25 cellular contexts compared by ENCODE assay signal in the genomic region with DNA sequence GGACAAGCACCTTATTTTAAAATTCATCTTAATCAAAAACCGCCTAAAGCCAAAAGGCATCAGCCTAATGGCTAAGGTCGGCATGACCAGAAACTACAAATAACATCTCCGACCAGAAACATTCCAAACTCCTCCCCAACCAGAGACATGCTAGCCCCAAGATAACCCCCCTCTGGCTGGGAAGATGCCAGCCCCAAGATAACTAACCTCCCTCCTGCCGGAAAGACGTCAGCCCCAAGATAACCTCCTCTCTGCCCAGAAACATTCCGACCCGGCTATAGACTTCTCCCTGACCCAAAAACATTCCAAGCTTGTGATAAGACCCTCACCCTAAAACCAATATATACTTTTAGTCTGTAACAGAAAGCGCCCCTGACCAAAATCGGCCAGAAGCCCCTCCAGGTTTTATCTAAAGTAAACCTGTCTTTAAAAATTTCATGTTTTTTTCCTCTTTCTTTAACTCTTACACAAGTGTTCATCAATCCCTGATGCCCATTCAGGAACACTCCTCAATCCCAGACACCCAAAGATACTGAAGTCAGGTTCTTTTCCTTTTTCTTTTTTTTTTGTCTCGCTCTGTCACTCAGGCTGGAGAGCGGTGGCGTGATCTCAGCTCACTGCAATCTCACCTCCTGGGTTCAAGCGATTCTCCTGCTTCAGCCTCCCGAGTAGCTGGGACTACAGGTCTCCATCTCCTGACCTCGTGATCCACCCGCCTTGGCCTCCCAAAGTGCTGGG. TPM values are rescaled to one million over a fixed set of nuclear protein-coding genes. Genes with fewer than 3 reads are reported as not detected.
DNase-seq lines count a peak whose midpoint lies in the region; ATAC-seq and TF ChIP-seq lines count a peak whose summit lies in the region.
"Had no signal": no experiment of that assay in that cellular context is flagged by ENCODE, and none has a peak within 500 bp of the region (broad histone marks: within the 10 kb centered on the region; RNA-seq: fewer than 3 reads in every experiment).

No MANE protein-coding gene starts in this region.

- H2BK5ac ChIP-seq in mesendoderm (ENCODE audit: low read length), result no peak overlapping the region

- H3K4me2 ChIP-seq in mesendoderm (ENCODE audit: low read length), result no peak overlapping the region

- H3K27me3 ChIP-seq in mesendoderm (ENCODE audit: insufficient read depth, low read length, poor library complexity) (no peaks in the 10 kb centered on the region), colonic mucosa (no peaks in the 10 kb centered on the region)

- no peak overlapping the region for H2BK120ac ChIP-seq in mesendoderm (ENCODE audit: low read depth, low read length)

- H3K79me2 ChIP-seq in mesendoderm (ENCODE audit: control insufficient read depth, insufficient read depth, low read length), result no peaks in the 10 kb centered on the region

- H3K36me3 Mint-ChIP-seq in chondrocyte (ENCODE audit: low read depth), result no peaks in the 10 kb centered on the region
- H3K36me3 Mint-ChIP-seq: CD4-positive, CD25-positive, alpha-beta regulatory T cell had no signal

- DNase-seq in Daoy (ENCODE audit: low read depth) (peak; percentile 7), OCI-M1 (lab: John Stamatoyannopoulos, UW) (peak; percentile 17), chondrocyte (ENCODE audit: low spot score) (peak; percentile 27), mesendoderm (peak; percentile 89), colonic mucosa (no peak)
- DNase-seq in activated CD4-positive, alpha-beta T cell treated with anti-CD3 and anti-CD28 coated beads, Interleukin-2, amount 50 U/mL, for 4 hours, result no peak
- DNase-seq: BE2C; CD4-positive, CD25-positive, alpha-beta regulatory T cell; DMS79; GOT3; HCEC 1CT; KG1; NCI-H1092; NCI-H1436; NCI-H1930; NCI-H2227 treated with DMSO at 0.1 percent for 48 hours; NCI-H510A treated with DMSO at 0.1 percent for 48 hours; NCI-H748 treated with DMSO at 0.1 percent for 48 hours; SIG-M5 had no signal

- H3K4me1 Mint-ChIP-seq in chondrocyte (ENCODE audit: low read depth), result peaks cover 5% of the 10 kb centered on the region

- H3K9me3 Mint-ChIP-seq in chondrocyte (ENCODE audit: low read depth), result no peaks in the 10 kb centered on the region

- H2AK5ac ChIP-seq in mesendoderm (ENCODE audit: low read length), result no peak overlapping the region

- no peak overlapping the region for H3K4me3 ChIP-seq in mesendoderm (ENCODE audit: low read length)
- H3K4me3 ChIP-seq in colonic mucosa, result no peak overlapping the region
- H3K4me3 ChIP-seq: GM12878 had no signal

- peaks cover 36% of the 10 kb centered on the region for H3K27me3 Mint-ChIP-seq in chondrocyte (ENCODE audit: low read depth)

- no peak overlapping the region for H3K56ac ChIP-seq in mesendoderm (ENCODE audit: low read length)

- no peaks in the 10 kb centered on the region for H3K9me3 ChIP-seq in colonic mucosa
- H3K9me3 ChIP-seq: BE2C had no signal

- no peak overlapping the region for H3K27ac ChIP-seq in mesendoderm (ENCODE audit: low read depth, low read length)
- no peak overlapping the region for H3K27ac ChIP-seq in colonic mucosa
- H3K27ac ChIP-seq: RWPE1 had no signal

- TF ChIP-seq CTCF in chondrocyte (IDR thresholded peaks at IDR 0.05) (no peak), colonic mucosa (IDR thresholded peaks at IDR 0.05) (no peak)

- H3K79me1 ChIP-seq in mesendoderm (ENCODE audit: low read length), result no peaks in the 10 kb centered on the region

- H3K9ac ChIP-seq in mesendoderm (ENCODE audit: low read length) (no peak overlapping the region), colonic mucosa (ENCODE audit: low read depth in 2 of 2, low read length in 2 of 2) (no peak overlapping the region)

- intact Hi-C loops in colonic mucosa (cut with DNase I), result no loop called here

- no peak overlapping the region for H3K4ac ChIP-seq in mesendoderm (ENCODE audit: low read depth, low read length)

- no peak overlapping the region for H4K8ac ChIP-seq in mesendoderm (ENCODE audit: low read depth, low read length)

- H3K23ac ChIP-seq in mesendoderm (ENCODE audit: low read length), result no peak overlapping the region

- no CpG with 5 or more reads among the region's 16 CpGs for WGBS in mesendoderm (ENCODE audit: extremely low coverage, insufficient coverage, low lambda C conversion rate)

- H3K36me3 ChIP-seq in mesendoderm (ENCODE audit: control insufficient read depth, insufficient read depth, low read length) (no peaks in the 10 kb centered on the region), colonic mucosa (no peaks in the 10 kb centered on the region)
- H3K36me3 ChIP-seq: BE2C had no signal

- H3K4me3 Mint-ChIP-seq in chondrocyte (ENCODE audit: unreplicated experiment), result no peak overlapping the region

- H3K4me1 ChIP-seq in mesendoderm (ENCODE audit: control insufficient read depth, low read depth, low read length) (peaks cover 3% of the 10 kb centered on the region), colonic mucosa (no peaks in the 10 kb centered on the region)
- H3K4me1 ChIP-seq: BE2C had no signal

- no peak overlapping the region for H3K27ac Mint-ChIP-seq in chondrocyte (ENCODE audit: unreplicated experiment)

- H2BK15ac ChIP-seq in mesendoderm (replicated peaks; ENCODE audit: low read depth), result no peak overlapping the region

- H3K18ac ChIP-seq in mesendoderm (ENCODE audit: low read length), result peak overlapping the region; percentile 6

- no peak for ATAC-seq in HG03045 (IDR thresholded peaks at IDR 0.05; ENCODE audit: unreplicated experiment)
- no peak for ATAC-seq in GM19463 (IDR thresholded peaks at IDR 0.05; ENCODE audit: unreplicated experiment)
- ATAC-seq: GM12878 had no signal

- H4K5ac ChIP-seq in mesendoderm (ENCODE audit: low read length), result no peak overlapping the region

RNA-seq across cellular contexts. Expression of a gene that starts 32.6 kb away (rescaled TPM):
- total RNA-seq in Daoy (2014; rRNA removed; shearing (Covaris generic)), result not detected in 2 replicates
- total RNA-seq in chondrocyte, result not detected in 3 replicates
- not detected for polyA plus RNA-seq in mesendoderm (2013, experiment 1 of 2)
- not detected for polyA plus RNA-seq in mesendoderm (2013, experiment 2 of 2)
- total RNA-seq in colonic mucosa, result not detected
- total RNA-seq: A673; CD4-positive, CD25-positive, alpha-beta regulatory T cell; GM12878; HT1080 had no signal
- polyA plus RNA-seq: CD4-positive, CD25-positive, alpha-beta regulatory T cell; GM12878 had no signal

RNA-seq across cellular contexts. Expression of a gene that starts 50.7 kb away (rescaled TPM):
- total RNA-seq in Daoy (2014; rRNA removed; shearing (Covaris generic)), result 8.1 and 11.3 TPM in 2 replicates
- 0.39 to 0.85 TPM in 2 of 3 replicates, not detected in the other for total RNA-seq in chondrocyte
- 0.44 TPM for polyA plus RNA-seq in mesendoderm (2013, experiment 1 of 2)
- polyA plus RNA-seq in mesendoderm (2013, experiment 2 of 2), result 0.62 TPM
- total RNA-seq in colonic mucosa, result 1 to 10 TPM in 1 of 2 donors, under 1 TPM in 1; 0.74 to 2.8 TPM
- total RNA-seq: A673; CD4-positive, CD25-positive, alpha-beta regulatory T cell; GM12878 had no signal
- polyA plus RNA-seq: CD4-positive, CD25-positive, alpha-beta regulatory T cell; GM12878 had no signal

RNA-seq across cellular contexts. Expression of a gene that starts 52.8 kb away (rescaled TPM):
- 9.6 and 11.5 TPM in 2 replicates for total RNA-seq in Daoy (2014; rRNA removed; shearing (Covaris generic))
- total RNA-seq in chondrocyte (8.6 to 10.4 TPM (median 8.8 TPM) in 3 replicates), colonic mucosa (1 to 10 TPM; 5.8 to 6.4 TPM)
- polyA plus RNA-seq in mesendoderm (2013, experiment 1 of 2), result 8.1 TPM
- polyA plus RNA-seq in mesendoderm (2013, experiment 2 of 2), result 7.3 TPM

Comparison
In these comparisons a context has a peak if more than half of its experiments do, and no peak if none do; other contexts are left out.
1. DNase-seq: peak in Daoy (single experiment), OCI-M1 (single experiment), chondrocyte (single experiment) and mesendoderm (single experiment); none in colonic mucosa (single experiment) and activated CD4-positive, alpha-beta T cell treated with anti-CD3 and anti-CD28 coated beads, Interleukin-2, amount 50 U/mL, for 4 hours (0 of 2).